Comparison of ENCODE assay signal across 1 cellular context in genomic region chr18:36130039-36130831, GRCh38.
A peak's percentile ranks its signal among the peaks of the same experiment; 100 is the strongest.
TF ChIP-seq lines count a peak whose summit lies in the region.

No MANE protein-coding gene starts in this region.

TF ChIP-seq in HepG2, 621 proteins besides CTCF, POLR2A, EP300 and RAD21 (continued from another document and continues in another):
- TF ChIP-seq ZMYM4 (CRISPR knock-in tag; IDR thresholded peaks at IDR 0.05) (no peak), PBX3 (CRISPR knock-in tag; IDR thresholded peaks at IDR 0.05; ENCODE audit: borderline replicate concordance) (no peak), ZMYM2 (CRISPR knock-in tag; IDR thresholded peaks at IDR 0.05) (no peak), KIAA2018 (CRISPR knock-in tag; IDR thresholded peaks at IDR 0.05; ENCODE audit: borderline replicate concordance) (no peak), POLR2G (IDR thresholded peaks at IDR 0.05; ENCODE audit: low read depth, low read length) (no peak), ZNF430 (CRISPR knock-in tag; IDR thresholded peaks at IDR 0.05) (no peak), NPAS2 (CRISPR knock-in tag; IDR thresholded peaks at IDR 0.05; ENCODE audit: borderline replicate concordance) (no peak), NFE2L1 (CRISPR knock-in tag; IDR thresholded peaks at IDR 0.05; ENCODE audit: borderline replicate concordance) (no peak), MED1 (CRISPR knock-in tag; IDR thresholded peaks at IDR 0.05) (no peak), JUN (CRISPR knock-in tag; IDR thresholded peaks at IDR 0.05) (no peak), NONO (IDR thresholded peaks at IDR 0.05) (no peak), NONO (CRISPR knock-in tag; conservative IDR thresholded peaks at IDR 0.05) (no peak), CSRNP1 (CRISPR knock-in tag; IDR thresholded peaks at IDR 0.05) (peak; percentile 45; the same call in 1 of the 2 replicates), KLF15 (CRISPR knock-in tag; IDR thresholded peaks at IDR 0.05; ENCODE audit: borderline replicate concordance) (no peak), HIVEP1 (CRISPR knock-in tag; IDR thresholded peaks at IDR 0.05) (no peak), TBX3 (IDR thresholded peaks at IDR 0.05; ENCODE audit: borderline replicate concordance) (no peak), ZNF589 (CRISPR knock-in tag; conservative IDR thresholded peaks at IDR 0.05) (no peak), KMT2A (CRISPR knock-in tag; IDR thresholded peaks at IDR 0.05) (peak; percentile 7; the same call in 1 of the 2 replicates), ZBTB39 (CRISPR knock-in tag; IDR thresholded peaks at IDR 0.05) (no peak), ZNF598 (CRISPR knock-in tag; IDR thresholded peaks at IDR 0.05; ENCODE audit: borderline replicate concordance) (no peak), HINFP (CRISPR knock-in tag; IDR thresholded peaks at IDR 0.05; ENCODE audit: low read depth) (no peak), HBP1 (CRISPR knock-in tag; IDR thresholded peaks at IDR 0.05; ENCODE audit: low read depth) (0 out of 2 replicates have a peak, but pooled peaks have one; percentile 4), NFKB2 (CRISPR knock-in tag; IDR thresholded peaks at IDR 0.05; ENCODE audit: borderline replicate concordance) (no peak), CREB1 (IDR thresholded peaks at IDR 0.05) (no peak), CREB1 (CRISPR knock-in tag; IDR thresholded peaks at IDR 0.05) (no peak), ZNF503 (CRISPR knock-in tag; IDR thresholded peaks at IDR 0.05) (no peak), TCF7 (IDR thresholded peaks at IDR 0.05; ENCODE audit: low read depth) (no peak), ZBTB7B (CRISPR knock-in tag; IDR thresholded peaks at IDR 0.05) (no peak), SIN3B (IDR thresholded peaks at IDR 0.05; ENCODE audit: low read length) (no peak), THAP7 (CRISPR knock-in tag; IDR thresholded peaks at IDR 0.05) (no peak), MTERF4 (CRISPR knock-in tag; IDR thresholded peaks at IDR 0.05) (no peak), ZNF780A (CRISPR knock-in tag; IDR thresholded peaks at IDR 0.05) (0 out of 2 replicates have a peak, but pooled peaks have one; percentile 1), ZNF513 (CRISPR knock-in tag; conservative IDR thresholded peaks at IDR 0.05) (no peak), PBX2 (CRISPR knock-in tag; IDR thresholded peaks at IDR 0.05) (no peak), ZSCAN25 (CRISPR knock-in tag; IDR thresholded peaks at IDR 0.05) (no peak), TAF15 (IDR thresholded peaks at IDR 0.05; ENCODE audit: low read depth, low read length, poor library complexity, severe bottlenecking) (no peak), ZNF724P (CRISPR knock-in tag; IDR thresholded peaks at IDR 0.05; ENCODE audit: borderline replicate concordance) (no peak)
